12 cellular contexts compared by ENCODE assay signal in the genomic region with DNA sequence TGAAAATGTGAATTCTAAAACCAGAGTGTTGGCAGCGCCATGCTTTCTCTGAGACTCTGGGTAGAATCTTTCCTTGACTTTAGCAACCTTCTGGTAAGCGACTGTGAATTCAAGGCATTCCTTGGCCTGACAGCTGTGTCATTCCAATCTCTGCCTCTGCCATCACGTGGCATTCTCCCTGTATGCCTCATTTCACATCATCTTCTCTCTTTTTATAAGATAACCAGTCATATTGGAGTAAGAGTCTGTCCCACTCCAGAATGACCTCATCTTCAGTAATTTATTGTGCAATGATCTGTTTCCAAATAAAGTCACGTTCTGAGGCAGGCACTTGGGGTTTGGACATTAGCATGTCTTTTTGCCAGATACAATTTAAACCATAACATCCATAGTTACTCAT.
DNase-seq lines count a peak whose midpoint lies in the region; ATAC-seq and TF ChIP-seq lines count a peak whose summit lies in the region.
"Had no signal": no experiment of that assay in that cellular context is flagged by ENCODE, and none has a peak within 500 bp of the region (broad histone marks: within the 10 kb centered on the region; RNA-seq: fewer than 3 reads in every experiment).

No MANE protein-coding gene starts in this region.

- peak overlapping the region; percentile 19 for H3K27ac ChIP-seq in stomach smooth muscle (ENCODE audit: low read length)

- H3K36me3 ChIP-seq in stomach smooth muscle (ENCODE audit: control insufficient read depth in 2 of 2, insufficient read depth in 2 of 2, low read length in 2 of 2) = no peaks in the 10 kb centered on the region

- no peaks in the 10 kb centered on the region for H3K27me3 ChIP-seq in stomach smooth muscle (ENCODE audit: control insufficient read depth in 1 of 2, insufficient read depth in 2 of 2, low read length in 2 of 2)

- peaks cover 2% of the 10 kb centered on the region for H3K9me3 Mint-ChIP-seq in stimulated activated memory B cell treated with anti-CD40 and anti-IgM and Interleukin-4, amounts not matched to agents 10 μg/mL and 1 μg/mL and 100 μg/mL, for 72 hours

- peak; percentile 40 for DNase-seq in GOT3 (lab: John Stamatoyannopoulos, UW)
- peak; percentile 76 for DNase-seq in fibroblast of the conjunctiva (ENCODE audit: low read depth)
- no peak for DNase-seq in AML-193 (lab: John Stamatoyannopoulos, UW)
- DNase-seq in NCI-H748 (lab: John Stamatoyannopoulos, UW; ENCODE audit: unreplicated experiment) = no peak
- DNase-seq: activated T-cell treated with anti-CD3 and anti-CD28 coated beads, Interleukin-2, amount 50 U/mL, for 24 hours; DND-41; stimulated activated CD8-positive, alpha-beta memory T cell treated with anti-CD3 and anti-CD28 coated beads, Interleukin-4, amount 100 ng/mL, for 48 hours; T-helper 17 cell had no signal

- H3K9ac ChIP-seq in stomach smooth muscle (ENCODE audit: low read length in 2 of 2) = no peak overlapping the region

- no peaks in the 10 kb centered on the region for H3K36me3 Mint-ChIP-seq in stimulated activated memory B cell treated with anti-CD40 and anti-IgM and Interleukin-4, amounts not matched to agents 10 μg/mL and 1 μg/mL and 100 μg/mL, for 72 hours

- no peaks in the 10 kb centered on the region for H3K27me3 Mint-ChIP-seq in stimulated activated memory B cell treated with anti-CD40 and anti-IgM and Interleukin-4, amounts not matched to agents 10 μg/mL and 1 μg/mL and 100 μg/mL, for 72 hours
- H3K27me3 Mint-ChIP-seq: activated T-cell treated with anti-CD3 and anti-CD28 coated beads, Interleukin-2, amount 50 U/mL, for 24 hours; T-helper 17 cell had no signal

- H3K9me3 ChIP-seq in stomach smooth muscle (ENCODE audit: control insufficient read depth in 2 of 2, low read length in 2 of 2) = no peaks in the 10 kb centered on the region

- H3K4me1 Mint-ChIP-seq in stimulated activated memory B cell treated with anti-CD40 and anti-IgM and Interleukin-4, amounts not matched to agents 10 μg/mL and 1 μg/mL and 100 μg/mL, for 72 hours = no peaks in the 10 kb centered on the region
- H3K4me1 Mint-ChIP-seq: T-helper 17 cell had no signal

- no peaks in the 10 kb centered on the region for H3K4me1 ChIP-seq in stomach smooth muscle (ENCODE audit: control insufficient read depth, insufficient read depth, low read length)

- H3K4me3 Mint-ChIP-seq in stimulated activated memory B cell treated with anti-CD40 and anti-IgM and Interleukin-4, amounts not matched to agents 10 μg/mL and 1 μg/mL and 100 μg/mL, for 72 hours = no peak overlapping the region
- H3K4me3 Mint-ChIP-seq: activated T-cell treated with anti-CD3 and anti-CD28 coated beads, Interleukin-2, amount 50 U/mL, for 24 hours; T-helper 17 cell had no signal

- no peak overlapping the region for H3K27ac Mint-ChIP-seq in stimulated activated memory B cell treated with anti-CD40 and anti-IgM and Interleukin-4, amounts not matched to agents 10 μg/mL and 1 μg/mL and 100 μg/mL, for 72 hours
- H3K27ac Mint-ChIP-seq: activated T-cell treated with anti-CD3 and anti-CD28 coated beads, Interleukin-2, amount 50 U/mL, for 24 hours; T-helper 17 cell had no signal

- no peak overlapping the region for H3K4me3 ChIP-seq in stomach smooth muscle (ENCODE audit: low read length in 2 of 2)

- ATAC-seq in SK-N-SH treated with all-trans-retinoic acid at 6 μM for 48 hours (peak; percentile 73), GM19452 (IDR thresholded peaks at IDR 0.05; ENCODE audit: unreplicated experiment) (no peak)
- no peak for ATAC-seq in stimulated activated memory B cell treated with anti-CD40 and anti-IgM and Interleukin-4, amounts not matched to agents 10 μg/mL and 1 μg/mL and 100 μg/mL, for 72 hours
- ATAC-seq: T-helper 17 cell had no signal

TF ChIP-seq in SK-N-SH treated with all-trans-retinoic acid at 6 μM for 48 hours, 23 proteins besides CTCF, POLR2A, EP300 and RAD21:
- TF ChIP-seq RARB (CRISPR knock-in tag; IDR thresholded peaks at IDR 0.05) (no peak), ISL1 (CRISPR knock-in tag; IDR thresholded peaks at IDR 0.05) (no peak), OSR1 (CRISPR knock-in tag; IDR thresholded peaks at IDR 0.05) (no peak), TOX (CRISPR knock-in tag; IDR thresholded peaks at IDR 0.05; ENCODE audit: borderline replicate concordance) (no peak), ZNF8 (CRISPR knock-in tag; IDR thresholded peaks at IDR 0.05) (no peak), ESRRG (CRISPR knock-in tag; IDR thresholded peaks at IDR 0.05) (no peak), ZFP3 (CRISPR knock-in tag; IDR thresholded peaks at IDR 0.05) (no peak), BACH2 (CRISPR knock-in tag; IDR thresholded peaks at IDR 0.05; ENCODE audit: borderline replicate concordance) (no peak), CSDC2 (CRISPR knock-in tag; IDR thresholded peaks at IDR 0.05) (no peak), CSRNP3 (CRISPR knock-in tag; IDR thresholded peaks at IDR 0.05) (no peak), ZNF70 (CRISPR knock-in tag; IDR thresholded peaks at IDR 0.05) (no peak)
- TF ChIP-seq, protein P1, sequence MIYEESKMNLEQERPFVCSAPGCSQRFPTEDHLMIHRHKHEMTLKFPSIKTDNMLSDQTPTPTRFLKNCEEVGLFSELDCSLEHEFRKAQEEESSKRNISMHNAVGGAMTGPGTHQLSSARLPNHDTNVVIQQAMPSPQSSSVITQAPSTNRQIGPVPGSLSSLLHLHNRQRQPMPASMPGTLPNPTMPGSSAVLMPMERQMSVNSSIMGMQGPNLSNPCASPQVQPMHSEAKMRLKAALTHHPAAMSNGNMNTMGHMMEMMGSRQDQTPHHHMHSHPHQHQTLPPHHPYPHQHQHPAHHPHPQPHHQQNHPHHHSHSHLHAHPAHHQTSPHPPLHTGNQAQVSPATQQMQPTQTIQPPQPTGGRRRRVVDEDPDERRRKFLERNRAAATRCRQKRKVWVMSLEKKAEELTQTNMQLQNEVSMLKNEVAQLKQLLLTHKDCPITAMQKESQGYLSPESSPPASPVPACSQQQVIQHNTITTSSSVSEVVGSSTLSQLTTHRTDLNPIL (CRISPR knock-in tag; IDR thresholded peaks at IDR 0.05; ENCODE audit: low read depth) = no peak

Comparison
In these comparisons a context has a peak if more than half of its experiments do, and no peak if none do; other contexts are left out.
1. DNase-seq: peak in GOT3 (single experiment) and fibroblast of the conjunctiva (single experiment); none in AML-193 (0 of 2) and NCI-H748 (single experiment).